2 cellular contexts compared by ENCODE assay signal in genomic region chr1:151972533-151973270, GRCh38.
TF ChIP-seq lines count a peak whose summit lies in the region.

No MANE protein-coding gene starts in this region.

TF ChIP-seq in GM23338, 12 proteins besides CTCF, POLR2A, EP300 and RAD21:
- TF ChIP-seq NANOG (IDR thresholded peaks at IDR 0.05; ENCODE audit: borderline replicate concordance) (peak; percentile 29; the same call in 1 of the 2 replicates), ZNF331 (CRISPR knock-in tag; IDR thresholded peaks at IDR 0.05; ENCODE audit: low read depth) (no peak)
TF ChIP-seq in GM23338: peak in this region for 1.

TF ChIP-seq in K562, 482 proteins besides CTCF, POLR2A, EP300 and RAD21 (continues in another document):
- TF ChIP-seq POLR2B (IDR thresholded peaks at IDR 0.05; ENCODE audit: low read depth, partially characterized antibody): no peak
- TF ChIP-seq PBX2 (CRISPR knock-in tag; IDR thresholded peaks at IDR 0.05; ENCODE audit: low read depth): no peak
- TF ChIP-seq PBX2 (tag; conservative IDR thresholded peaks at IDR 0.05; ENCODE audit: low read depth): peak; percentile 82
- TF ChIP-seq ZBTB40 (IDR thresholded peaks at IDR 0.05): 0 out of 2 replicates have a peak, but pooled peaks have one; percentile 27
- no peak for TF ChIP-seq ZBTB40 (CRISPR knock-in tag; IDR thresholded peaks at IDR 0.05)
- TF ChIP-seq ARID1B (IDR thresholded peaks at IDR 0.05): peak; percentile 76
- TF ChIP-seq PKNOX1 (IDR thresholded peaks at IDR 0.05): peak; percentile 54; the same call in 1 of the 2 replicates
- TF ChIP-seq TRIM28 (IDR thresholded peaks at IDR 0.05): 0 out of 2 replicates have a peak, but pooled peaks have one; percentile 20
- peak; percentile 77 for TF ChIP-seq SMARCE1 (IDR thresholded peaks at IDR 0.05)
- TF ChIP-seq C11orf30 (IDR thresholded peaks at IDR 0.05; ENCODE audit: low read depth): peak; percentile 87
- TF ChIP-seq JUN (IDR thresholded peaks at IDR 0.05; ENCODE audit: borderline replicate concordance, low read depth, low read length): peak; percentile 78; the same call in 1 of the 2 replicates
- TF ChIP-seq JUN (CRISPR knock-in tag; IDR thresholded peaks at IDR 0.05; ENCODE audit: borderline replicate concordance): no peak
- no peak for TF ChIP-seq NELFE (IDR thresholded peaks at IDR 0.05; ENCODE audit: insufficient read depth, insufficient read length)
- peak; percentile 50 for TF ChIP-seq ATF7 (IDR thresholded peaks at IDR 0.05)
- TF ChIP-seq DACH1 (IDR thresholded peaks at IDR 0.05; ENCODE audit: partially characterized antibody): peak; percentile 69
- TF ChIP-seq MLLT1 (IDR thresholded peaks at IDR 0.05): 0 out of 4 replicates have a peak, but pooled peaks of 1 of the 2 experiments have one; percentile 22
- peak; percentile 83 for TF ChIP-seq HMBOX1 (IDR thresholded peaks at IDR 0.05)
- peak; percentile 35; the same call in 1 of the 2 replicates for TF ChIP-seq SMARCC2 (IDR thresholded peaks at IDR 0.05; ENCODE audit: low read depth)
- TF ChIP-seq CBFA2T2 (conservative IDR thresholded peaks at IDR 0.05): peak; percentile 24; the same call in 1 of the 2 replicates
- 0 out of 2 replicates have a peak, but pooled peaks have one; percentile 16 for TF ChIP-seq MTA3 (IDR thresholded peaks at IDR 0.05; ENCODE audit: borderline replicate concordance)
- peak; percentile 89 for TF ChIP-seq ATF3 (IDR thresholded peaks at IDR 0.05)
- TF ChIP-seq ATF3 (CRISPR knock-in tag; conservative IDR thresholded peaks at IDR 0.05): peak; percentile 63; the same call in 1 of the 2 replicates
- TF ChIP-seq NFIC (IDR thresholded peaks at IDR 0.05): peak; percentile 64
- peak; percentile 86; the same call in 1 of the 2 replicates for TF ChIP-seq DPF2 (IDR thresholded peaks at IDR 0.05)
- no peak for TF ChIP-seq ZNF431 (CRISPR knock-in tag; IDR thresholded peaks at IDR 0.05)
- no peak for TF ChIP-seq PTRF (tag; IDR thresholded peaks at IDR 0.05)
- TF ChIP-seq MAFG (tag; conservative IDR thresholded peaks at IDR 0.05): peak; percentile 64
- peak; percentile 79; the same call in 1 of the 2 replicates for TF ChIP-seq TCF7 (IDR thresholded peaks at IDR 0.05; ENCODE audit: borderline replicate concordance)
- peak; percentile 92 for TF ChIP-seq BACH1 (tag; IDR thresholded peaks at IDR 0.05)
- peak; percentile 8; the same call in 1 of the 2 replicates for TF ChIP-seq RB1 (IDR thresholded peaks at IDR 0.05; ENCODE audit: low read depth)
- peak; percentile 51; the same call in 1 of the 2 replicates for TF ChIP-seq LEF1 (IDR thresholded peaks at IDR 0.05)
- TF ChIP-seq MEIS2 (IDR thresholded peaks at IDR 0.05; ENCODE audit: partially characterized antibody): peak; percentile 68
- TF ChIP-seq MAFK (IDR thresholded peaks at IDR 0.05; ENCODE audit: low read length): peak; percentile 85
- peak; percentile 57; the same call in 1 of the 2 replicates for TF ChIP-seq CBFA2T3 (IDR thresholded peaks at IDR 0.05)
- TF ChIP-seq FOSL1 (tag; conservative IDR thresholded peaks at IDR 0.05): peak; percentile 91
- TF ChIP-seq KDM1A (IDR thresholded peaks at IDR 0.05): peak in 1 of 2 experiments; percentile 51; a peak in 1 of 4 replicates
- no peak for TF ChIP-seq EP400 (IDR thresholded peaks at IDR 0.05)
- peak; percentile 13; the same call in 1 of the 2 replicates for TF ChIP-seq TEAD4 (IDR thresholded peaks at IDR 0.05; ENCODE audit: low read length)
- no peak for TF ChIP-seq TEAD4 (CRISPR knock-in tag; IDR thresholded peaks at IDR 0.05; ENCODE audit: borderline replicate concordance)
- no peak for TF ChIP-seq ATF1 (CRISPR knock-in tag; IDR thresholded peaks at IDR 0.05)
- TF ChIP-seq ATF1 (tag; IDR thresholded peaks at IDR 0.05): peak; percentile 39; the same call in 1 of the 2 replicates
- TF ChIP-seq ELF1 (tag; IDR thresholded peaks at IDR 0.05): no peak
- TF ChIP-seq SMAD4 (CRISPR knock-in tag; conservative IDR thresholded peaks at IDR 0.05): peak; percentile 53
- peak; percentile 93 for TF ChIP-seq ZNF316 (IDR thresholded peaks at IDR 0.05)
- TF ChIP-seq NCOR1 (IDR thresholded peaks at IDR 0.05): 0 out of 2 replicates have a peak, but pooled peaks have one; percentile 10
- TF ChIP-seq RCOR1 (IDR thresholded peaks at IDR 0.05; ENCODE audit: borderline replicate concordance in 1 of 2, low read depth in 2 of 2, low read length in 2 of 2): peak in 1 of 2 experiments; percentile 67; a peak in 1 of 4 replicates
- TF ChIP-seq PHF8 (IDR thresholded peaks at IDR 0.05; ENCODE audit: borderline replicate concordance, low read length): no peak
- TF ChIP-seq NR2C2 (CRISPR knock-in tag; IDR thresholded peaks at IDR 0.05): no peak
- TF ChIP-seq NR2C2 (tag; IDR thresholded peaks at IDR 0.05): no peak
- TF ChIP-seq FOS (IDR thresholded peaks at IDR 0.05; ENCODE audit: extremely low read depth, insufficient read length): peak; percentile 29
- TF ChIP-seq MAFF (IDR thresholded peaks at IDR 0.05; ENCODE audit: low read length): peak; percentile 71
- peak; percentile 91 for TF ChIP-seq JUND (IDR thresholded peaks at IDR 0.05; ENCODE audit: borderline replicate concordance, low read depth, low read length)
- TF ChIP-seq JUND (tag; IDR thresholded peaks at IDR 0.05; ENCODE audit: borderline replicate concordance, low read depth, low read length): peak; percentile 92; the same call in 2 of the 3 replicates
- no peak for TF ChIP-seq ESRRA (IDR thresholded peaks at IDR 0.05; ENCODE audit: borderline replicate concordance, low read depth)
- TF ChIP-seq POLR2AphosphoS2 (IDR thresholded peaks at IDR 0.05; ENCODE audit: low read length): no peak
- peak; percentile 66 for TF ChIP-seq BHLHE40 (IDR thresholded peaks at IDR 0.05; ENCODE audit: low read length)
- no peak for TF ChIP-seq MTA2 (IDR thresholded peaks at IDR 0.05; ENCODE audit: low read depth)
